ENCODE assay signal across 17 cellular contexts in the genomic region with DNA sequence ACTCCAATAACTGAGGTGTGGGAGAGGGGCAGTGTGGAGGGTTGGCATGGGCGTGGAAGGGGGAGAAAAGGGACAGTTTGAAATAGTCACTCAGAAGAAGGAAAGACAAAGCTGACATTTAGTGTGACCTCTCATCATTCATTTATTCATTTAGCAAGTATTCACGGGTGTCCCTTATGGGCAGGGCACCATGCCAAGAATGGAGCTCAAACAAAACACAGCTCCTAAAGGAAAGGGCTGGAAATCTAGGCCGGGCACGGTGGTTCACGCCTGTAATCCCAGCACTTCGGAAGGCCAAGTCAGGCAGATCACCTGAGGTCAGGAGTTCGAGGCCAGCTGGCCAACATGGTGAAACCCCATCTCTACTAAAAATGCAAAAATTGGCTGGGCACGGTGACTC. TPM values are rescaled to one million over a fixed set of nuclear protein-coding genes. Genes with fewer than 3 reads are reported as not detected.
DNase-seq lines count a peak whose midpoint lies in the region; ATAC-seq, FAIRE-seq and TF ChIP-seq lines count a peak whose summit lies in the region.
"Had no signal": no experiment of that assay in that cellular context is flagged by ENCODE, and none has a peak within 500 bp of the region (broad histone marks: within the 10 kb centered on the region; RNA-seq: fewer than 3 reads in every experiment).

No MANE protein-coding gene starts in this region.

- dilution Hi-C loops in endothelial cell of umbilical vein (cut with MboI; ENCODE audit: extremely low pct_ligation_motif_present, low sequenced_read_pairs), result no loop called here

- no peaks in the 10 kb centered on the region for H3K9me3 Mint-ChIP-seq in activated naive CD4-positive, alpha-beta T cell treated with anti-CD3 and anti-CD28 coated beads, Interleukin-2, amount 50 U/mL, for 24 hours
- H3K9me3 Mint-ChIP-seq: CD8-positive, alpha-beta T cell; HFFc6 had no signal

- H4K20me1 ChIP-seq in endothelial cell of umbilical vein (replicated peaks; ENCODE audit: control insufficient read depth, extremely low read depth, insufficient read depth, low read length), result no peaks in the 10 kb centered on the region

- H3K4me1 Mint-ChIP-seq in activated naive CD4-positive, alpha-beta T cell treated with anti-CD3 and anti-CD28 coated beads, Interleukin-2, amount 50 U/mL, for 24 hours, result peaks cover 42% of the 10 kb centered on the region

- H3K27ac ChIP-seq in endothelial cell of umbilical vein (ENCODE audit: insufficient read depth, low read depth, low read length), result no peak overlapping the region
- H3K27ac ChIP-seq: A549, HL-60, SJSA1 had no signal

- ATAC-seq in GM18873 (IDR thresholded peaks at IDR 0.05; ENCODE audit: low FRiP score, unreplicated experiment) (no peak), HG03439 (IDR thresholded peaks at IDR 0.05; ENCODE audit: unreplicated experiment) (no peak)
- ATAC-seq: A549; CD8-positive, alpha-beta T cell had no signal

- no peak for DNase-seq in activated naive CD4-positive, alpha-beta T cell (lab: John Stamatoyannopoulos, UW)
- DNase-seq in SK-MEL-5 (ENCODE audit: low read depth, low spot score) (peak; percentile 39), endothelial cell of umbilical vein (ENCODE audit: low read depth, low spot score) (no peak), GM10248 (ENCODE audit: extremely low spot score) (no peak)
- DNase-seq: CD8-positive, alpha-beta T cell; DMS79; HFFc6; NCI-H1417 treated with DMSO at 0.1 percent for 48 hours; NCI-H1930; NCI-H524 had no signal

- H3K36me3 Mint-ChIP-seq in activated naive CD4-positive, alpha-beta T cell treated with anti-CD3 and anti-CD28 coated beads, Interleukin-2, amount 50 U/mL, for 24 hours, result no peaks in the 10 kb centered on the region
- H3K36me3 Mint-ChIP-seq: CD8-positive, alpha-beta T cell had no signal

- no peak overlapping the region for H3K4me3 ChIP-seq in endothelial cell of umbilical vein (replicated peaks in 1 of 3; ENCODE audit: insufficient read depth in 1 of 3, low read depth in 1 of 3, low read length in 3 of 3)
- H3K4me3 ChIP-seq: A549, SJSA1 had no signal

- in situ Hi-C loops in SK-MEL-5 (cut with HindIII; ENCODE audit: low pct_unique_long_range_greater_than_20kb, low sequenced_read_pairs), result no loop called here

- H3K36me3 ChIP-seq in endothelial cell of umbilical vein (ENCODE audit: control insufficient read depth in 2 of 2, extremely low read depth in 1 of 2, insufficient read depth in 2 of 2, low read length in 2 of 2), result no peaks in the 10 kb centered on the region

- H3K27ac Mint-ChIP-seq in activated naive CD4-positive, alpha-beta T cell treated with anti-CD3 and anti-CD28 coated beads, Interleukin-2, amount 50 U/mL, for 24 hours, result peak overlapping the region; percentile 8
- H3K27ac Mint-ChIP-seq: CD8-positive, alpha-beta T cell; HFFc6 had no signal

- no peaks in the 10 kb centered on the region for H3K9me1 ChIP-seq in endothelial cell of umbilical vein (replicated peaks; ENCODE audit: control insufficient read depth, extremely low read depth, insufficient read depth, low read length)

- no peak overlapping the region for H3K4me2 ChIP-seq in endothelial cell of umbilical vein (ENCODE audit: insufficient read depth, low read length)
- H3K4me2 ChIP-seq: A549 had no signal

- POLR2A ChIA-PET in endothelial cell of umbilical vein (lab: Charles Lee), result no interaction called here
- POLR2A ChIA-PET in GM10248 (lab: Yijun Ruan, JAX), result no interaction called here

- no peaks in the 10 kb centered on the region for H3K27me3 Mint-ChIP-seq in activated naive CD4-positive, alpha-beta T cell treated with anti-CD3 and anti-CD28 coated beads, Interleukin-2, amount 50 U/mL, for 24 hours

- H2AFZ ChIP-seq in endothelial cell of umbilical vein (ENCODE audit: low read depth, low read length), result no peak overlapping the region

- CTCF ChIA-PET in endothelial cell of umbilical vein (lab: Charles Lee), result interaction anchor here (0.6 to 4.0 kb wide), 6 partner anchors 10 to 89 kb away, joined by 3 to 30 read pairs (median 5); no protein-coding TSS in a partner anchor
- CTCF ChIA-PET in GM10248 (lab: Yijun Ruan, JAX), result interaction anchor here (1.0 to 3.7 kb wide), 3 partner anchors 9 to 41 kb away, joined by 3 to 17 read pairs (median 5); no protein-coding TSS in a partner anchor

- H3K4me1 ChIP-seq in endothelial cell of umbilical vein (ENCODE audit: control insufficient read depth, extremely low read depth, insufficient read depth, low read length), result no peaks in the 10 kb centered on the region
- H3K4me1 ChIP-seq: A549 had no signal

- intact Hi-C loops in endothelial cell of umbilical vein (cut with micrococcal nuclease), result no loop called here

- H3K27me3 ChIP-seq in endothelial cell of umbilical vein (ENCODE audit: control insufficient read depth in 2 of 2, insufficient read depth in 2 of 2, low read length in 2 of 2), result peaks cover 30 to 37% of the 10 kb centered on the region in 2 experiments

- TF ChIP-seq CTCF in endothelial cell of umbilical vein (IDR thresholded peaks at IDR 0.05; ENCODE audit: extremely low read depth in 1 of 2, insufficient read depth in 1 of 2, low read depth in 1 of 2, low read length in 2 of 2) (no peak), GM10248 (IDR thresholded peaks at IDR 0.05; ENCODE audit: control extremely low read depth, extremely low read depth, low read depth, missing control alignments) (no peak)

- FAIRE-seq in endothelial cell of umbilical vein (lab: Jason Lieb, UNC), result peak; percentile 62
- FAIRE-seq: A549, H54 had no signal

- no peaks in the 10 kb centered on the region for H3K9me3 ChIP-seq in endothelial cell of umbilical vein (replicated peaks; ENCODE audit: control insufficient read depth, insufficient read depth, low read length)
- H3K9me3 ChIP-seq: A549, SJSA1 had no signal

- TF ChIP-seq POLR2A in endothelial cell of umbilical vein (IDR thresholded peaks at IDR 0.05; ENCODE audit: low read depth, low read length), result no peak

- H3K4me3 Mint-ChIP-seq in activated naive CD4-positive, alpha-beta T cell treated with anti-CD3 and anti-CD28 coated beads, Interleukin-2, amount 50 U/mL, for 24 hours, result no peak overlapping the region
- H3K4me3 Mint-ChIP-seq: CD8-positive, alpha-beta T cell; HFFc6 had no signal

- H3K9ac ChIP-seq in endothelial cell of umbilical vein (replicated peaks; ENCODE audit: extremely low read depth, insufficient read depth, low read length), result no peak overlapping the region

- no peaks in the 10 kb centered on the region for H3K79me2 ChIP-seq in endothelial cell of umbilical vein (ENCODE audit: control insufficient read depth, insufficient read depth, low read length)

- BruUV-seq in endothelial cell of umbilical vein (replicated peaks; lab: Mats Ljungman, UMichigan), result no TSS peak

TF ChIP-seq in endothelial cell of umbilical vein, 7 proteins besides CTCF, POLR2A, EP300 and RAD21:
- TF ChIP-seq MYC (IDR thresholded peaks at IDR 0.05; ENCODE audit: low read depth, low read length) (no peak), FOS (IDR thresholded peaks at IDR 0.05; ENCODE audit: borderline replicate concordance, insufficient read depth, low read length) (no peak), JUN (IDR thresholded peaks at IDR 0.05; ENCODE audit: borderline replicate concordance, insufficient read depth, insufficient read length, low read depth) (no peak), EZH2 (IDR thresholded peaks at IDR 0.05; ENCODE audit: borderline replicate concordance, low read depth, low read length, severe bottlenecking) (no peak)

RNA-seq across cellular contexts. Expression of a gene that starts 19.4 kb away (rescaled TPM):
- total RNA-seq in SK-MEL-5 (2014; rRNA removed; shearing (Covaris generic)), result 23.0 and 27.6 TPM in 2 replicates
- 69.7 and 79.3 TPM in 2 replicates for polyA plus RNA-seq in SK-MEL-5 (2015; cell fraction: cytosol; rRNA removed)
- 137 and 152 TPM in 2 replicates for polyA plus RNA-seq in SK-MEL-5 (2015; cell fraction: nucleus; rRNA removed)
- 87.1 and 88.8 TPM in 2 replicates for total RNA-seq in endothelial cell of umbilical vein
- polyA plus RNA-seq in endothelial cell of umbilical vein, result 127 and 170 TPM in 2 replicates
- 69.0 and 76.0 TPM in 2 replicates for polyA plus RNA-seq in endothelial cell of umbilical vein (2011; cell fraction: cytosol; rRNA removed)
- 204 and 251 TPM in 2 replicates for polyA plus RNA-seq in endothelial cell of umbilical vein (2011; cell fraction: nucleus; rRNA removed)
- polyA plus RNA-seq in endothelial cell of umbilical vein (2012), result 59.6 and 63.6 TPM in 2 replicates
- polyA minus RNA-seq in endothelial cell of umbilical vein, result 55.0 and 79.1 TPM in 2 replicates
- polyA minus RNA-seq in endothelial cell of umbilical vein (2011; cell fraction: cytosol; rRNA and poly(A)+ RNA removed), result 71.7 TPM
- polyA minus RNA-seq in endothelial cell of umbilical vein (2011; cell fraction: nucleus; rRNA and poly(A)+ RNA removed), result 47.8 and 91.7 TPM in 2 replicates

RNA-seq across cellular contexts. Expression of a gene that starts 50.4 kb away (rescaled TPM):
- total RNA-seq in SK-MEL-5 (2014; rRNA removed; shearing (Covaris generic)), result 0.13 TPM in 1 of 2 replicates, not detected in the other
- not detected in 2 replicates for polyA plus RNA-seq in SK-MEL-5 (2015; cell fraction: cytosol; rRNA removed)
- polyA plus RNA-seq in SK-MEL-5 (2015; cell fraction: nucleus; rRNA removed), result 0.25 TPM in 1 of 2 replicates, not detected in the other
- 0.78 and 0.84 TPM in 2 replicates for total RNA-seq in endothelial cell of umbilical vein
- polyA plus RNA-seq in endothelial cell of umbilical vein, result 0.22 and 0.23 TPM in 2 replicates
- 0.34 and 0.41 TPM in 2 replicates for polyA plus RNA-seq in endothelial cell of umbilical vein (2011; cell fraction: cytosol; rRNA removed)
- polyA plus RNA-seq in endothelial cell of umbilical vein (2011; cell fraction: nucleus; rRNA removed), result 0.13 and 0.20 TPM in 2 replicates
- polyA plus RNA-seq in endothelial cell of umbilical vein (2012), result 0.68 and 1.3 TPM in 2 replicates
- polyA minus RNA-seq in endothelial cell of umbilical vein, result 0.19 and 1.5 TPM in 2 replicates
- polyA minus RNA-seq in endothelial cell of umbilical vein (2011; cell fraction: cytosol; rRNA and poly(A)+ RNA removed), result 2.8 TPM
- not detected in 2 replicates for polyA minus RNA-seq in endothelial cell of umbilical vein (2011; cell fraction: nucleus; rRNA and poly(A)+ RNA removed)
- total RNA-seq: CD8-positive, alpha-beta T cell had no signal

RNA-seq across cellular contexts. Expression of a gene that starts 53.6 kb away (rescaled TPM):
- total RNA-seq in SK-MEL-5 (2014; rRNA removed; shearing (Covaris generic)), result 3.1 and 4.7 TPM in 2 replicates
- 2.4 and 5.1 TPM in 2 replicates for polyA plus RNA-seq in SK-MEL-5 (2015; cell fraction: cytosol; rRNA removed)
- polyA plus RNA-seq in SK-MEL-5 (2015; cell fraction: nucleus; rRNA removed), result 2.3 and 14.6 TPM in 2 replicates
- 331 and 336 TPM in 2 replicates for total RNA-seq in endothelial cell of umbilical vein
- 893 and 985 TPM in 2 replicates for polyA plus RNA-seq in endothelial cell of umbilical vein
- polyA plus RNA-seq in endothelial cell of umbilical vein (2011; cell fraction: cytosol; rRNA removed), result 1,084 and 1,357 TPM in 2 replicates
- 265 and 313 TPM in 2 replicates for polyA plus RNA-seq in endothelial cell of umbilical vein (2011; cell fraction: nucleus; rRNA removed)
- polyA plus RNA-seq in endothelial cell of umbilical vein (2012), result 568 and 909 TPM in 2 replicates
- 140 and 146 TPM in 2 replicates for polyA minus RNA-seq in endothelial cell of umbilical vein
- polyA minus RNA-seq in endothelial cell of umbilical vein (2011; cell fraction: cytosol; rRNA and poly(A)+ RNA removed), result not detected
- 15.5 and 33.7 TPM in 2 replicates for polyA minus RNA-seq in endothelial cell of umbilical vein (2011; cell fraction: nucleus; rRNA and poly(A)+ RNA removed)

Comparison
In these comparisons a context has a peak if more than half of its experiments do, and no peak if none do; other contexts are left out.
1. RNA of a gene that starts 53.6 kb away (total RNA-seq): 331 to 336 TPM in endothelial cell of umbilical vein; 3.1 to 4.7 TPM in SK-MEL-5; every median in the first group is over 10 times any median in the second.